ENCODE assay signal across 21 cellular contexts in the genomic region with DNA sequence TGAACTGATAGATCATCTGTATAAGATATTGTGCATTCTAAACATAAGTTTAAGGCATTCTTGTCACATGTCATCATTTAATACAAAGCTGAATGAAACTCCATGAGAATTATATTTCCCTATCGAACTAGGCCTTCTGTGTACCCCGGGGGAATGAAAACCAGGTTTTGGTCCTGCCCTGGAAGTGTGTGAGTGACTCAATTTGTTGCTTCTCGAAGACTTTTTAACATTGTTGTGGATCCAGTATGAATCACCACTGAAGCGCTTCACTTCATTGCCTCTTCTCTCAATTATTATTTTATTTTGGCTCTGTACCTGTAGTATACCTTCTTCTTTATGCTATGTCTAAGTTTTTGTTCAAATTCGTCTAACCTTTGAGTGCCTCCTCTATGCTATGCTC.
DNase-seq lines count a peak whose midpoint lies in the region; ATAC-seq, FAIRE-seq and TF ChIP-seq lines count a peak whose summit lies in the region.
"Had no signal": no experiment of that assay in that cellular context is flagged by ENCODE, and none has a peak within 500 bp of the region (broad histone marks: within the 10 kb centered on the region; RNA-seq: fewer than 3 reads in every experiment).

No MANE protein-coding gene starts in this region.

- H3K27ac Mint-ChIP-seq in CD4-positive, alpha-beta memory T cell: no peak overlapping the region
- H3K27ac Mint-ChIP-seq: activated CD4-positive, alpha-beta memory T cell treated with anti-CD3 and anti-CD28 coated beads for 36 hours; progenitor cell of endocrine pancreas had no signal

- no peak for FAIRE-seq in GM19239 (lab: Jason Lieb, UNC)
- FAIRE-seq: endothelial cell of umbilical vein had no signal

- ATAC-seq in foreskin keratinocyte (peak; percentile 94), GM21825 (IDR thresholded peaks at IDR 0.05; ENCODE audit: unreplicated experiment) (no peak)

- intact Hi-C loops in CD4-positive, alpha-beta memory T cell (cut with micrococcal nuclease): no loop called here

- no peaks in the 10 kb centered on the region for H3K36me3 ChIP-seq in CD4-positive, alpha-beta memory T cell (ENCODE audit: insufficient read depth, low read length)

- H3K27ac ChIP-seq in foreskin keratinocyte: no peak overlapping the region
- H3K27ac ChIP-seq in CD4-positive, alpha-beta memory T cell (ENCODE audit: low read depth, low read length): no peak overlapping the region

- no peak overlapping the region for H3K4me3 ChIP-seq in AG10803 (ENCODE audit: low read length)
- H3K4me3 ChIP-seq in CD4-positive, alpha-beta memory T cell (ENCODE audit: low read length in 2 of 2): no peak overlapping the region
- H3K4me3 ChIP-seq: dorsolateral prefrontal cortex had no signal

- H3K9me3 ChIP-seq in CD4-positive, alpha-beta memory T cell (ENCODE audit: control insufficient read depth in 1 of 2, low read length in 2 of 2): no peaks in the 10 kb centered on the region

- H3K4me1 ChIP-seq in foreskin keratinocyte: peaks cover 32% of the 10 kb centered on the region
- no peaks in the 10 kb centered on the region for H3K4me1 ChIP-seq in CD4-positive, alpha-beta memory T cell (ENCODE audit: insufficient read depth, low read length)

- H3K4me1 Mint-ChIP-seq in CD4-positive, alpha-beta memory T cell: no peaks in the 10 kb centered on the region
- H3K4me1 Mint-ChIP-seq: neural crest cell had no signal

- H3K36me3 Mint-ChIP-seq in CD4-positive, alpha-beta memory T cell: no peaks in the 10 kb centered on the region
- H3K36me3 Mint-ChIP-seq: activated CD4-positive, alpha-beta memory T cell treated with anti-CD3 and anti-CD28 coated beads for 36 hours had no signal

- TF ChIP-seq CTCF in AG10803 (conservative IDR thresholded peaks at IDR 0.05; ENCODE audit: low read length): no peak
- no peak for TF ChIP-seq CTCF in foreskin keratinocyte (conservative IDR thresholded peaks at IDR 0.05)

- peak; percentile 13 for DNase-seq in AG10803 (ENCODE audit: low read depth)
- DNase-seq in HCEC 1CT: peak; percentile 21
- peak; percentile 22 for DNase-seq in amniotic stem cell (lab: John Stamatoyannopoulos, UW)
- peak; percentile 17 to 61 for DNase-seq in foreskin keratinocyte
- DNase-seq in GM19239 (ENCODE audit: insufficient read length, low spot score): no peak
- no peak for DNase-seq in NOMO-1 treated with dmso at 0.1 percent for 144 hours (lab: John Stamatoyannopoulos, UW; ENCODE audit: unreplicated experiment)
- no peak for DNase-seq in CD4-positive, alpha-beta memory T cell
- DNase-seq: activated CD4-positive, alpha-beta memory T cell treated with anti-CD3 and anti-CD28 coated beads for 36 hours; activated CD4-positive, CD25-positive, alpha-beta regulatory T cell; activated effector memory CD4-positive, alpha-beta T cell treated with Interleukin-2 at 50 U/mL for 16 hours; DMS153; dorsolateral prefrontal cortex; GF-D8; GOT3; NCI-H510A treated with DMSO at 0.1 percent for 48 hours; RPMI8226; T-helper 9 cell had no signal

- H3K27me3 Mint-ChIP-seq in CD4-positive, alpha-beta memory T cell: no peaks in the 10 kb centered on the region
- H3K27me3 Mint-ChIP-seq: activated CD4-positive, alpha-beta memory T cell treated with anti-CD3 and anti-CD28 coated beads for 36 hours; progenitor cell of endocrine pancreas had no signal

- POLR2A ChIA-PET in CD4-positive, alpha-beta memory T cell (lab: Charles Lee; ENCODE audit: partially characterized antibody): no interaction called here

- H3K9me3 Mint-ChIP-seq in CD4-positive, alpha-beta memory T cell: peaks cover 0 to 10% (median 5%) of the 10 kb centered on the region in 8 donors

- no peaks in the 10 kb centered on the region for H3K27me3 ChIP-seq in foreskin keratinocyte
- H3K27me3 ChIP-seq in CD4-positive, alpha-beta memory T cell (ENCODE audit: insufficient read depth, low read length): no peaks in the 10 kb centered on the region
- H3K27me3 ChIP-seq: dorsolateral prefrontal cortex had no signal

- CTCF ChIA-PET in CD4-positive, alpha-beta memory T cell (lab: Charles Lee; ENCODE audit: partially characterized antibody): no interaction called here

- no peak overlapping the region for H3K4me3 Mint-ChIP-seq in CD4-positive, alpha-beta memory T cell
- H3K4me3 Mint-ChIP-seq: activated CD4-positive, alpha-beta memory T cell treated with anti-CD3 and anti-CD28 coated beads for 36 hours; neural crest cell had no signal

Comparison
In these comparisons a context has a peak if more than half of its experiments do, and no peak if none do; other contexts are left out.
1. DNase-seq: peak in AG10803 (single experiment), HCEC 1CT (single experiment), amniotic stem cell (single experiment) and foreskin keratinocyte (2 of 2); none in GM19239 (single experiment), NOMO-1 treated with dmso at 0.1 percent for 144 hours (single experiment) and CD4-positive, alpha-beta memory T cell (0 of 5).